In genomic region chr22:41560095-41560487, GRCh38 we compare ENCODE assay signal across 15 cellular contexts. TPM values are rescaled to one million over a fixed set of nuclear protein-coding genes. Genes with fewer than 3 reads are reported as not detected.
DNase-seq lines count a peak whose midpoint lies in the region; ATAC-seq and TF ChIP-seq lines count a peak whose summit lies in the region.
"Had no signal": no experiment of that assay in that cellular context is flagged by ENCODE, and none has a peak within 500 bp of the region (broad histone marks: within the 10 kb centered on the region; RNA-seq: fewer than 3 reads in every experiment).

No MANE protein-coding gene starts in this region.

- H3K9me3 Mint-ChIP-seq in Calu3 (ENCODE audit: low read depth, unreplicated experiment), result no peaks in the 10 kb centered on the region
- H3K9me3 Mint-ChIP-seq: activated naive CD4-positive, alpha-beta T cell treated with anti-CD3 and anti-CD28 coated beads, Interleukin-2, amount 50 U/mL, for 72 hours; H9 had no signal

- H3K27me3 ChIP-seq in ascending aorta (no peaks in the 10 kb centered on the region), right cardiac atrium (ENCODE audit: control insufficient read depth, insufficient read depth) (no peaks in the 10 kb centered on the region)

- no peak overlapping the region for H3K4me3 Mint-ChIP-seq in Calu3 (ENCODE audit: low read depth, unreplicated experiment)

- peaks cover 78% of the 10 kb centered on the region for H3K27me3 Mint-ChIP-seq in Calu3 (ENCODE audit: unreplicated experiment)

- H3K27ac Mint-ChIP-seq in Calu3 (ENCODE audit: unreplicated experiment), result no peak overlapping the region
- H3K27ac Mint-ChIP-seq: activated naive CD4-positive, alpha-beta T cell treated with anti-CD3 and anti-CD28 coated beads, Interleukin-2, amount 50 U/mL, for 72 hours had no signal

- H3K4me1 Mint-ChIP-seq in Calu3 (ENCODE audit: low read depth, unreplicated experiment), result peaks cover 19% of the 10 kb centered on the region

- BruUV-seq in Calu3 (replicated peaks; lab: Mats Ljungman, UMichigan), result no TSS peak

- intact Hi-C loops in ascending aorta (cut with DNase I), result no loop called here
- intact Hi-C loops in right cardiac atrium (cut with DNase I), result no loop called here
- intact Hi-C loops in Calu3 (cut with micrococcal nuclease; ENCODE audit: unreplicated experiment), result no loop called here

- no peaks in the 10 kb centered on the region for H3K36me3 ChIP-seq in ascending aorta
- H3K36me3 ChIP-seq: gastrocnemius medialis, neutrophil had no signal

- CTCF ChIA-PET in Calu3 (lab: Charles Lee), result interaction anchor here (1.2 kb wide), 1 partner anchor 16 kb away, joined by 3 read pairs; the partner anchor contains the start of gene POLR3H

- TF ChIP-seq CTCF in ascending aorta (IDR thresholded peaks at IDR 0.05), result no peak
- TF ChIP-seq CTCF in Calu3 (IDR thresholded peaks at IDR 0.05; ENCODE audit: unreplicated experiment), result no peak

- H3K36me3 Mint-ChIP-seq in Calu3 (ENCODE audit: insufficient read depth, unreplicated experiment), result peaks cover 7% of the 10 kb centered on the region
- H3K36me3 Mint-ChIP-seq: activated naive CD4-positive, alpha-beta T cell treated with anti-CD3 and anti-CD28 coated beads, Interleukin-2, amount 50 U/mL, for 72 hours had no signal

- peak; percentile 42 for DNase-seq in ELF-1 (ENCODE audit: low read depth, low spot score)
- DNase-seq in ascending aorta (ENCODE audit: low spot score in 2 of 2), result no peak
- DNase-seq in right cardiac atrium, result no peak
- DNase-seq in retina, result peak; percentile 57
- DNase-seq in D341Med (ENCODE audit: low spot score), result no peak
- DNase-seq in Calu3, result no peak
- no peak for DNase-seq in NCI-H345 treated with DMSO at 0.1 percent for 48 hours (lab: John Stamatoyannopoulos, UW; ENCODE audit: unreplicated experiment)
- DNase-seq: gastrocnemius medialis, GDM1, T-helper 9 cell had no signal

- ATAC-seq in right cardiac atrium (peak; percentile 5 to 21), GM21619 (IDR thresholded peaks at IDR 0.05; ENCODE audit: unreplicated experiment) (no peak)
- ATAC-seq: activated naive CD4-positive, alpha-beta T cell treated with anti-CD3 and anti-CD28 coated beads, Interleukin-2, amount 50 U/mL, for 72 hours; gastrocnemius medialis had no signal

- 41% methylated on average over 7 of the region's 7 CpGs for WGBS in right cardiac atrium

- H3K4me1 ChIP-seq in ascending aorta (peaks cover 10 to 44% of the 10 kb centered on the region in 2 donors), right cardiac atrium (ENCODE audit: control insufficient read depth, insufficient read depth, low read length) (peaks cover 11% of the 10 kb centered on the region)
- H3K4me1 ChIP-seq: gastrocnemius medialis had no signal

- H3K4me3 ChIP-seq in ascending aorta, result peak overlapping the region; percentile 54 to 70
- peak overlapping the region; percentile 69 for H3K4me3 ChIP-seq in right cardiac atrium (ENCODE audit: low read length)
- H3K4me3 ChIP-seq: gastrocnemius medialis had no signal

- peak overlapping the region; percentile 91 to 93 for H3K27ac ChIP-seq in ascending aorta
- peak overlapping the region; percentile 97 for H3K27ac ChIP-seq in right cardiac atrium (ENCODE audit: low read length)
- H3K27ac ChIP-seq: gastrocnemius medialis, neutrophil had no signal

- H3K9me3 ChIP-seq in ascending aorta (no peaks in the 10 kb centered on the region), right cardiac atrium (ENCODE audit: control insufficient read depth, low read length) (no peaks in the 10 kb centered on the region)
- H3K9me3 ChIP-seq: gastrocnemius medialis, neutrophil had no signal

RNA-seq across cellular contexts. Expression of gene CSDC2, which starts 0.7 kb away (rescaled TPM):
- total RNA-seq in ascending aorta (119 TPM), right cardiac atrium (100 to 1,000 TPM; 274 to 342 (median 287) TPM), Calu3 (2022) (not detected in 2 replicates)
- polyA plus RNA-seq in right cardiac atrium, result 309 TPM
- total RNA-seq: activated naive CD4-positive, alpha-beta T cell treated with anti-CD3 and anti-CD28 coated beads, Interleukin-2, amount 50 U/mL, for 72 hours; dermis microvascular lymphatic vessel endothelial cell had no signal

RNA-seq across cellular contexts. Expression of gene POLR3H, which starts 15.8 kb away (rescaled TPM):
- total RNA-seq in ascending aorta, result 34.7 TPM
- 10 to 100 TPM; 21.0 to 26.7 (median 25.3) TPM for total RNA-seq in right cardiac atrium
- 24.6 TPM for polyA plus RNA-seq in right cardiac atrium
- total RNA-seq in Calu3 (2022), result 49.7 and 53.8 TPM in 2 replicates

RNA-seq across cellular contexts. Expression of gene PMM1, which starts 29.5 kb away (rescaled TPM):
- 12.5 TPM for total RNA-seq in ascending aorta
- 10 to 100 TPM; 12.6 to 21.4 (median 18.3) TPM for total RNA-seq in right cardiac atrium
- 19.1 TPM for polyA plus RNA-seq in right cardiac atrium
- total RNA-seq in Calu3 (2022), result 18.0 and 20.6 TPM in 2 replicates

Comparison
In these comparisons a context has a peak if more than half of its experiments do, and no peak if none do; other contexts are left out.
1. DNase-seq: peak in ELF-1 (single experiment) and retina (single experiment); none in ascending aorta (0 of 2), right cardiac atrium (0 of 3), D341Med (single experiment), Calu3 (single experiment) and NCI-H345 treated with DMSO at 0.1 percent for 48 hours (single experiment).
2. RNA of gene CSDC2, which starts 0.7 kb away (total RNA-seq): 274 to 342 TPM in right cardiac atrium and 119 TPM in ascending aorta (single experiment); not detected in Calu3; every median in the first group is over 100 times any median in the second.